Comparison of ENCODE assay signal across 10 cellular contexts in genomic region chr7:22662490-22663145, GRCh38.
DNase-seq lines count a peak whose midpoint lies in the region; ATAC-seq, FAIRE-seq and TF ChIP-seq lines count a peak whose summit lies in the region.
"Had no signal": no experiment of that assay in that cellular context is flagged by ENCODE, and none has a peak within 500 bp of the region (broad histone marks: within the 10 kb centered on the region; RNA-seq: fewer than 3 reads in every experiment).

No MANE protein-coding gene starts in this region.

- DNase-seq in CD14-positive monocyte (ENCODE audit: low spot score) = no peak
- no peak for DNase-seq in endodermal cell
- no peak for DNase-seq in small intestine
- no peak for DNase-seq in dorsolateral prefrontal cortex
- DNase-seq in EL = no peak
- DNase-seq: activated CD4-positive, CD25-positive, alpha-beta regulatory T cell had no signal

- H3K27me3 ChIP-seq in endodermal cell (ENCODE audit: control insufficient read depth, insufficient read depth, low read length, poor library complexity, severe bottlenecking) (no peaks in the 10 kb centered on the region), small intestine (ENCODE audit: control insufficient read depth in 2 of 2, insufficient read depth in 2 of 2, low read length in 2 of 2) (no peaks in the 10 kb centered on the region), dorsolateral prefrontal cortex (no peaks in the 10 kb centered on the region)

- 100% methylated on average over 2 of the region's 2 CpGs; no CpG with 5 or more reads in 1 of the 2 experiments for WGBS in endodermal cell (ENCODE audit: insufficient coverage in 1 of 2, insufficient read length in 1 of 2), 2 experiments
- 77 to 85% (median 82%) methylated on average over 2 of the region's 2 CpGs for WGBS in small intestine, 3 donors

- H3K27me3 Mint-ChIP-seq in CD14-positive monocyte (ENCODE audit: low read depth in 3 of 3) (peaks cover 0 to 5% (median 3%) of the 10 kb centered on the region in 3 donors), endodermal cell (ENCODE audit: insufficient read depth) (no peaks in the 10 kb centered on the region)

- no peak overlapping the region for H3K27ac ChIP-seq in endodermal cell (ENCODE audit: low read depth, low read length)
- H3K27ac ChIP-seq in small intestine (ENCODE audit: low read depth in 1 of 2, low read length in 1 of 2) = no peak overlapping the region
- no peak overlapping the region for H3K27ac ChIP-seq in dorsolateral prefrontal cortex
- H3K27ac ChIP-seq: skin epidermis had no signal

- no peak for TF ChIP-seq CTCF in CD14-positive monocyte (IDR thresholded peaks at IDR 0.05)
- TF ChIP-seq CTCF in endodermal cell (conservative IDR thresholded peaks at IDR 0.05) = no peak
- TF ChIP-seq CTCF in dorsolateral prefrontal cortex (IDR thresholded peaks at IDR 0.05 in 54 of 56, conservative IDR thresholded peaks at IDR 0.05 in 2 of 56; ENCODE audit: low read depth in 1 of 56, partially characterized antibody in 56 of 56) = no peak

- H3K4me3 Mint-ChIP-seq in CD14-positive monocyte (peak overlapping the region in 1 of 2 donors; percentile 58), endodermal cell (no peak overlapping the region)

- H3K9ac ChIP-seq in endodermal cell (ENCODE audit: extremely low read depth, low read length, poor library complexity, severe bottlenecking) = no peak overlapping the region

- H3K36me3 ChIP-seq in endodermal cell (ENCODE audit: control insufficient read depth, insufficient read depth, low read length) = peaks cover 52% of the 10 kb centered on the region
- no peaks in the 10 kb centered on the region for H3K36me3 ChIP-seq in small intestine (ENCODE audit: control insufficient read depth in 2 of 2, insufficient read depth in 2 of 2, low read length in 2 of 2)

- H3K9me3 ChIP-seq in endodermal cell (ENCODE audit: control insufficient read depth, low read length) (no peaks in the 10 kb centered on the region), small intestine (ENCODE audit: control insufficient read depth, low read depth) (no peaks in the 10 kb centered on the region)

- H3K4me1 Mint-ChIP-seq in CD14-positive monocyte = peaks cover 51% of the 10 kb centered on the region
- H3K4me1 Mint-ChIP-seq in endodermal cell = peaks cover 39% of the 10 kb centered on the region

- H3K4me3 ChIP-seq in endodermal cell (ENCODE audit: low read length) = no peak overlapping the region
- H3K4me3 ChIP-seq in small intestine (ENCODE audit: low read depth in 1 of 2, low read length in 2 of 2) = no peak overlapping the region
- H3K4me3 ChIP-seq in dorsolateral prefrontal cortex = no peak overlapping the region
- H3K4me3 ChIP-seq: skin epidermis had no signal

- H3K4me1 ChIP-seq in endodermal cell (ENCODE audit: control insufficient read depth, insufficient read depth, low read length) (peaks cover 10% of the 10 kb centered on the region), small intestine (ENCODE audit: control insufficient read depth in 2 of 2, insufficient read depth in 1 of 2, low read depth in 1 of 2, low read length in 1 of 2) (no peaks in the 10 kb centered on the region)

- H3K36me3 Mint-ChIP-seq in CD14-positive monocyte = no peaks in the 10 kb centered on the region
- peaks cover 61% of the 10 kb centered on the region for H3K36me3 Mint-ChIP-seq in endodermal cell (ENCODE audit: low read depth)

- no peak for FAIRE-seq in small intestine (lab: Jason Lieb, UNC)

- H3K9me3 Mint-ChIP-seq in CD14-positive monocyte (peaks cover 0 to 12% (median 0%) of the 10 kb centered on the region in 7 donors), endodermal cell (no peaks in the 10 kb centered on the region)

- peak overlapping the region; percentile 51 to 93 (median 84) for H3K27ac Mint-ChIP-seq in CD14-positive monocyte
- peak overlapping the region; percentile 7 for H3K27ac Mint-ChIP-seq in endodermal cell

- intact Hi-C loops in CD14-positive monocyte (cut with micrococcal nuclease) (loop anchor here (5.0 to 10.0 kb wide), 2 partner anchors 62 to 90 kb away; partner anchors contain the start of gene IL6 (in 2 of the 2)), dorsolateral prefrontal cortex (cut with DNase I) (no loop called here)

- ATAC-seq in GM19397 (IDR thresholded peaks at IDR 0.05; ENCODE audit: unreplicated experiment) (peak; percentile 37), HG03460 (IDR thresholded peaks at IDR 0.05; ENCODE audit: unreplicated experiment) (peak; percentile 43), GM21737 (IDR thresholded peaks at IDR 0.05; ENCODE audit: unreplicated experiment) (no peak)

Comparison
In these comparisons a context has a peak if more than half of its experiments do, and no peak if none do; other contexts are left out.
1. intact Hi-C loops: an anchor here in CD14-positive monocyte (5.0 to 10.0 kb wide); none called in dorsolateral prefrontal cortex.